25 cellular contexts compared by ENCODE assay signal in genomic region chr15:40280260-40281056, GRCh38. TPM values are rescaled to one million over a fixed set of nuclear protein-coding genes. Genes with fewer than 3 reads are reported as not detected.
A peak's percentile ranks its signal among the peaks of the same experiment; 100 is the strongest.
DNase-seq lines count a peak whose midpoint lies in the region; FAIRE-seq and TF ChIP-seq lines count a peak whose summit lies in the region.
"Had no signal": no experiment of that assay in that cellular context is flagged by ENCODE, and none has a peak within 500 bp of the region (broad histone marks: within the 10 kb centered on the region; RNA-seq: fewer than 3 reads in every experiment).

No MANE protein-coding gene starts in this region.

- H3K9ac ChIP-seq in neural progenitor cell: no peak overlapping the region

- H3K27me3 Mint-ChIP-seq in T-helper 2 cell treated with Interferon-gamma antibody and Interleukin-4, amounts not matched to agents 5 μg/mL and 100 μg/mL, for 36 hours (ENCODE audit: low read depth): peaks cover 52% of the 10 kb centered on the region
- H3K27me3 Mint-ChIP-seq in neural progenitor cell (ENCODE audit: insufficient read depth, low read depth): peaks cover 54% of the 10 kb centered on the region

- TF ChIP-seq POLR2A in GM12891 (IDR thresholded peaks at IDR 0.05; ENCODE audit: low read depth, low read length): no peak

- no peak for TF ChIP-seq CTCF in hepatocyte (IDR thresholded peaks at IDR 0.05; ENCODE audit: poor library complexity)
- TF ChIP-seq CTCF in neural progenitor cell (IDR thresholded peaks at IDR 0.05): no peak

- peaks cover 25% of the 10 kb centered on the region for H3F3A ChIP-seq in neural progenitor cell (ENCODE audit: low read depth)

- peak overlapping the region; percentile 57 for H3K4me3 Mint-ChIP-seq in T-helper 2 cell treated with Interferon-gamma antibody and Interleukin-4, amounts not matched to agents 5 μg/mL and 100 μg/mL, for 36 hours
- H3K4me3 Mint-ChIP-seq in neural progenitor cell: peak overlapping the region; percentile 78
- H3K4me3 Mint-ChIP-seq: HFFc6 had no signal

- H3K4me2 ChIP-seq in hepatocyte (peak overlapping the region; percentile 73), neural progenitor cell (peak overlapping the region; percentile 81)
- H3K4me2 ChIP-seq: A549 had no signal

- H3K36me3 ChIP-seq in hepatocyte (replicated peaks; ENCODE audit: insufficient read depth, low read depth) (no peaks in the 10 kb centered on the region), neural progenitor cell (no peaks in the 10 kb centered on the region)
- H3K36me3 ChIP-seq: upper lobe of right lung had no signal

- peaks cover 62% of the 10 kb centered on the region for H3K27me3 ChIP-seq in hepatocyte
- H3K27me3 ChIP-seq in neural progenitor cell: peaks cover 87% of the 10 kb centered on the region

- DNase-seq in T-helper 2 cell treated with Interferon-gamma antibody and Interleukin-4, amounts not matched to agents 5 μg/mL and 100 μg/mL, for 36 hours (ENCODE audit: low spot score): no peak
- DNase-seq in T-helper 2 cell (no peak), NCI-H69 (lab: John Stamatoyannopoulos, UW) (peak; percentile 71), hepatocyte (ENCODE audit: low spot score) (no peak), neural progenitor cell (ENCODE audit: low spot score) (peak; percentile 55), GM12891 (ENCODE audit: insufficient read length, low spot score) (no peak), NCI-H1092 (lab: John Stamatoyannopoulos, UW) (no peak), ACHN (no peak)
- DNase-seq: activated CD8-positive, alpha-beta T cell treated with anti-CD3 and anti-CD28 coated beads, Interleukin-2, amount 10 ng/mL, durations not matched to agents 7 days and 5 days; activated effector memory CD4-positive, alpha-beta T cell treated with anti-CD3 and anti-CD28 coated beads, Interleukin-2, amount 50 U/mL, for 16 hours; aorta; COR-L47; cortex of kidney; HFFc6; NCI-H2227 treated with DMSO at 0.1 percent for 48 hours; SIG-M5; stimulated activated CD4-positive, alpha-beta T cell treated with anti-CD3 and anti-CD28 coated beads, Interleukin-12 subunit alpha, Interleukin-12 subunit beta, amount 100 ng/mL, for 4 hours; stimulated activated naive CD8-positive, alpha-beta T cell treated with anti-CD3 and anti-CD28 coated beads, Interleukin-15, Interleukin-2, amounts not matched to agents 100 U/mL and 50 U/mL, for 24 hours; upper lobe of right lung had no signal

- H2AFZ ChIP-seq in hepatocyte: no peak overlapping the region
- H2AFZ ChIP-seq in neural progenitor cell (replicated peaks): no peak overlapping the region

- peaks cover 28% of the 10 kb centered on the region for H3K4me1 ChIP-seq in hepatocyte (ENCODE audit: insufficient read depth)
- peaks cover 28% of the 10 kb centered on the region for H3K4me1 ChIP-seq in neural progenitor cell

- in situ Hi-C loops in ACHN (cut with HindIII; ENCODE audit: low pct_ligation_motif_present, low pct_unique_long_range_greater_than_20kb, low sequenced_read_pairs): no loop called here

- no peak overlapping the region for H3K4me3 ChIP-seq in hepatocyte
- peak overlapping the region; percentile 1 for H3K4me3 ChIP-seq in neural progenitor cell
- H3K4me3 ChIP-seq: A549, upper lobe of right lung had no signal

- no peak overlapping the region for H3K27ac Mint-ChIP-seq in T-helper 2 cell treated with Interferon-gamma antibody and Interleukin-4, amounts not matched to agents 5 μg/mL and 100 μg/mL, for 36 hours
- peak overlapping the region; percentile 46 for H3K27ac Mint-ChIP-seq in neural progenitor cell
- H3K27ac Mint-ChIP-seq: activated CD8-positive, alpha-beta T cell treated with anti-CD3 and anti-CD28 coated beads, Interleukin-2, amount 10 ng/mL, durations not matched to agents 7 days and 5 days; HFFc6 had no signal

- H3K4me1 Mint-ChIP-seq in T-helper 2 cell treated with Interferon-gamma antibody and Interleukin-4, amounts not matched to agents 5 μg/mL and 100 μg/mL, for 36 hours (ENCODE audit: low read depth): peaks cover 7% of the 10 kb centered on the region
- H3K4me1 Mint-ChIP-seq in neural progenitor cell: peaks cover 49% of the 10 kb centered on the region

- H3K36me3 Mint-ChIP-seq in T-helper 2 cell treated with Interferon-gamma antibody and Interleukin-4, amounts not matched to agents 5 μg/mL and 100 μg/mL, for 36 hours (ENCODE audit: low read depth): peaks cover 7% of the 10 kb centered on the region
- no peaks in the 10 kb centered on the region for H3K36me3 Mint-ChIP-seq in neural progenitor cell

- H3K9me2 ChIP-seq in hepatocyte (replicated peaks; ENCODE audit: insufficient read depth): no peaks in the 10 kb centered on the region

- H3K79me2 ChIP-seq in hepatocyte (no peaks in the 10 kb centered on the region), neural progenitor cell (ENCODE audit: low read depth) (no peaks in the 10 kb centered on the region)

- H3K27ac ChIP-seq in hepatocyte (no peak overlapping the region), neural progenitor cell (no peak overlapping the region)
- H3K27ac ChIP-seq: A549, upper lobe of right lung had no signal

- WGBS in hepatocyte (ENCODE audit: low lambda C conversion rate, missing lambda C conversion rate): 21% methylated on average over 30 of the region's 30 CpGs

- no peaks in the 10 kb centered on the region for H4K20me1 ChIP-seq in hepatocyte (ENCODE audit: insufficient read depth, poor library complexity, severe bottlenecking)
- peaks cover 28% of the 10 kb centered on the region for H4K20me1 ChIP-seq in neural progenitor cell (ENCODE audit: low read depth)

- no peaks in the 10 kb centered on the region for H3K9me3 ChIP-seq in hepatocyte (ENCODE audit: low read depth)
- H3K9me3 ChIP-seq in neural progenitor cell (ENCODE audit: low read depth): no peaks in the 10 kb centered on the region
- H3K9me3 ChIP-seq: A549, upper lobe of right lung had no signal

- H3K9me3 Mint-ChIP-seq in T-helper 2 cell treated with Interferon-gamma antibody and Interleukin-4, amounts not matched to agents 5 μg/mL and 100 μg/mL, for 36 hours: no peaks in the 10 kb centered on the region
- no peaks in the 10 kb centered on the region for H3K9me3 Mint-ChIP-seq in neural progenitor cell
- H3K9me3 Mint-ChIP-seq: HFFc6 had no signal

- FAIRE-seq in GM12891 (lab: Jason Lieb, UNC): no peak
- FAIRE-seq: A549, TTC549 had no signal

TF ChIP-seq in GM12891, 5 proteins besides CTCF, POLR2A, EP300 and RAD21:
- no peak for TF ChIP-seq SPI1 (IDR thresholded peaks at IDR 0.05; ENCODE audit: low read depth, low read length)

RNA-seq across cellular contexts. Expression of gene ANKRD63, which starts 2.4 kb away (rescaled TPM):
- total RNA-seq in hepatocyte (0.30 TPM in 1 of 2 replicates, not detected in the other), neural progenitor cell (ENCODE audit: low replicate concordance) (not detected in 2 replicates)
- polyA plus RNA-seq in hepatocyte: 0.47 and 1.2 TPM in 2 replicates
- polyA plus RNA-seq in GM12891 (2012; ENCODE audit: low read depth, missing spikeins): not detected
- total RNA-seq: aorta, esophagus mucosa, HFFc6, mononuclear cell, posterior vena cava, upper lobe of right lung had no signal
- polyA plus RNA-seq: aorta had no signal

RNA-seq across cellular contexts. Expression of gene PLCB2, which starts 27.3 kb away (rescaled TPM):
- total RNA-seq in hepatocyte (1.0 and 1.7 TPM in 2 replicates), neural progenitor cell (ENCODE audit: low replicate concordance) (0.56 and 2.1 TPM in 2 replicates)
- 4.4 and 4.9 TPM in 2 replicates for polyA plus RNA-seq in hepatocyte
- polyA plus RNA-seq in GM12891 (2012; ENCODE audit: low read depth, missing spikeins): 22.2 TPM

RNA-seq across cellular contexts. Expression of gene PAK6, which starts 41.6 kb away (rescaled TPM):
- total RNA-seq in hepatocyte (2.6 and 6.1 TPM in 2 replicates), neural progenitor cell (ENCODE audit: low replicate concordance) (0.90 TPM in 1 of 2 replicates, not detected in the other)
- 2.7 and 8.2 TPM in 2 replicates for polyA plus RNA-seq in hepatocyte
- polyA plus RNA-seq in GM12891 (2012; ENCODE audit: low read depth, missing spikeins): 1.3 TPM
- total RNA-seq: glomerular endothelial cell, HFFc6 had no signal
- polyA plus RNA-seq: aorta had no signal

RNA-seq across cellular contexts. Expression of gene INAFM2, which starts 43.0 kb away (rescaled TPM):
- 13.7 and 14.4 TPM in 2 replicates for total RNA-seq in hepatocyte
- polyA plus RNA-seq in hepatocyte: 17.4 and 19.5 TPM in 2 replicates
- total RNA-seq in neural progenitor cell (ENCODE audit: low replicate concordance): 11.5 and 18.2 TPM in 2 replicates
- polyA plus RNA-seq in GM12891 (2012; ENCODE audit: low read depth, missing spikeins): 3.0 TPM

Comparison
In these comparisons a context has a peak if more than half of its experiments do, and no peak if none do; other contexts are left out.
1. DNase-seq: peak in NCI-H69 (single experiment) and neural progenitor cell (single experiment); none in T-helper 2 cell treated with Interferon-gamma antibody and Interleukin-4, amounts not matched to agents 5 μg/mL and 100 μg/mL, for 36 hours (single experiment), T-helper 2 cell (0 of 5), hepatocyte (single experiment), GM12891 (single experiment), NCI-H1092 (single experiment) and ACHN (single experiment).